ENCODE assay signal across 16 cellular contexts in the genomic region with DNA sequence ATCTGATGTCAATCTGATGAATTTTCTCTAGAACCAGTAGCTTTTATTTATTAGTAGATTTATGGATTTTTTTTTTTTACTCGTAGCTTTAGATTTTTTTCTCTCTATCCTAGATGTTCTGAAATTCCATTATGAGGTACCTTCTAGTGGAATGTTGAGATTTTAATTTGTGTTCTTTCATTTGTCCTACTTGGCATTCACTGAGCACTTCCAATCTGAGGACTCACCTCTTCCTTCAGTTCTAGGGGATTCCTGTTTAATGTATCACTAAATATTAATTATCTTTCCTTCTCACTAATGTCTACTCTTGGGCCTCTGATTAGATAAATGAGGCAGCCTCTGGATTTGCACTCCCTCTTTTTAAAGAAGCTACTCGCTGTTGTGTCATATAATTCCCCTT. TPM values are rescaled to one million over a fixed set of nuclear protein-coding genes. Genes with fewer than 3 reads are reported as not detected.
A peak's percentile ranks its signal among the peaks of the same experiment; 100 is the strongest.
DNase-seq lines count a peak whose midpoint lies in the region; ATAC-seq and TF ChIP-seq lines count a peak whose summit lies in the region.
"Had no signal": no experiment of that assay in that cellular context is flagged by ENCODE, and none has a peak within 500 bp of the region (broad histone marks: within the 10 kb centered on the region; RNA-seq: fewer than 3 reads in every experiment).

No MANE protein-coding gene starts in this region.

- no peaks in the 10 kb centered on the region for H3K9me3 ChIP-seq in adipocyte (ENCODE audit: control insufficient read depth, low read length)
- H3K9me3 ChIP-seq: BE2C had no signal

- intact Hi-C loops in Calu3 (cut with micrococcal nuclease; ENCODE audit: unreplicated experiment) = no loop called here

- no peaks in the 10 kb centered on the region for H3K27me3 ChIP-seq in adipocyte (replicated peaks; ENCODE audit: control insufficient read depth, insufficient read depth, low read length)
- H3K27me3 ChIP-seq: BE2C had no signal

- DNase-seq in Calu3 = no peak
- DNase-seq in HFFc6 = peak; percentile 36
- no peak for DNase-seq in adipocyte (ENCODE audit: low read depth)
- DNase-seq in NCI-H2107 (lab: John Stamatoyannopoulos, UW) = no peak
- DNase-seq: BE2C; CD4-positive, alpha-beta memory T cell; COR-L47; DND-41; GOT3; H9; KBM-7 had no signal

- BruUV-seq in Calu3 (replicated peaks; lab: Mats Ljungman, UMichigan) = no TSS peak

- CTCF ChIA-PET in Calu3 (lab: Charles Lee) = interaction anchor here (0.9 kb wide), 1 partner anchor 18 kb away, joined by 3 read pairs; no protein-coding TSS in a partner anchor

- H3K27me3 Mint-ChIP-seq in Calu3 (ENCODE audit: unreplicated experiment) (peaks cover under 1% of the 10 kb centered on the region), HFFc6 (ENCODE audit: insufficient read depth) (no peaks in the 10 kb centered on the region; the same call in none of the 2 replicates)
- H3K27me3 Mint-ChIP-seq: CD4-positive, alpha-beta memory T cell had no signal

- ATAC-seq in HG02759 (IDR thresholded peaks at IDR 0.05; ENCODE audit: unreplicated experiment) (no peak), GM21825 (IDR thresholded peaks at IDR 0.05; ENCODE audit: unreplicated experiment) (no peak), HG03039 (IDR thresholded peaks at IDR 0.05; ENCODE audit: unreplicated experiment) (no peak)
- ATAC-seq: GM12878 had no signal

- no peak overlapping the region for H3K4me3 ChIP-seq in adipocyte (ENCODE audit: low read length)
- H3K4me3 ChIP-seq: GM12878 had no signal

- no peaks in the 10 kb centered on the region for H3K36me3 ChIP-seq in adipocyte (ENCODE audit: control insufficient read depth, insufficient read depth, low read length, severe bottlenecking)
- H3K36me3 ChIP-seq: BE2C had no signal

- no peaks in the 10 kb centered on the region for H3K9me3 Mint-ChIP-seq in Calu3 (ENCODE audit: low read depth, unreplicated experiment)
- H3K9me3 Mint-ChIP-seq in HFFc6 = no peaks in the 10 kb centered on the region
- H3K9me3 Mint-ChIP-seq: CD4-positive, alpha-beta memory T cell; H9 had no signal

- H3K4me1 ChIP-seq in adipocyte (ENCODE audit: control insufficient read depth, insufficient read depth, low read length) = peaks cover 44% of the 10 kb centered on the region

- TF ChIP-seq CTCF in Calu3 (IDR thresholded peaks at IDR 0.05; ENCODE audit: unreplicated experiment) (no peak), HFFc6 (IDR thresholded peaks at IDR 0.05) (no peak)

- peak overlapping the region; percentile 51 for H3K9ac ChIP-seq in adipocyte (ENCODE audit: low read length)

- H3K4me1 Mint-ChIP-seq in Calu3 (ENCODE audit: low read depth, unreplicated experiment) = no peaks in the 10 kb centered on the region
- H3K4me1 Mint-ChIP-seq in HFFc6 (ENCODE audit: low read depth) = peaks cover 61% of the 10 kb centered on the region

- no peak overlapping the region for H3K4me3 Mint-ChIP-seq in Calu3 (ENCODE audit: low read depth, unreplicated experiment)
- H3K4me3 Mint-ChIP-seq in HFFc6 = 0 out of 2 replicates have a peak overlapping the region, but pooled peaks have one; percentile 4
- H3K4me3 Mint-ChIP-seq: H9 had no signal

- H3K27ac Mint-ChIP-seq in Calu3 (ENCODE audit: unreplicated experiment) (peak overlapping the region; percentile 17), HFFc6 (peak overlapping the region; percentile 55)
- H3K27ac Mint-ChIP-seq: H9 had no signal

- peaks cover 31% of the 10 kb centered on the region for H3K36me3 Mint-ChIP-seq in Calu3 (ENCODE audit: insufficient read depth, unreplicated experiment)
- no peaks in the 10 kb centered on the region; the same call in 1 of the 2 replicates for H3K36me3 Mint-ChIP-seq in HFFc6 (ENCODE audit: low read depth)
- H3K36me3 Mint-ChIP-seq: CD4-positive, alpha-beta memory T cell had no signal

RNA-seq across cellular contexts. Expression of a gene that starts 40.2 kb away (rescaled TPM):
- 97.0 and 100.0 TPM in 2 replicates for total RNA-seq in Calu3 (2022)
- total RNA-seq in HFFc6 (2021; fragmentation: NEBNext Ultra II Directional; extraction: Animal tissue kit (Norgen Biotek cat#: 25700)) = under 1 TPM in 5 of 6 experiments, not detected in 1; 0.07 to 0.14 (median 0.09) TPM
- total RNA-seq: CD4-positive, alpha-beta memory T cell; GM12878; LHCN-M2 had no signal

Comparison
In these comparisons a context has a peak if more than half of its experiments do, and no peak if none do; other contexts are left out.
1. RNA of a gene that starts 40.2 kb away (total RNA-seq): 97.0 to 100.0 TPM in Calu3; 0.07 to 0.14 TPM in HFFc6; every median in the first group is over 10 times any median in the second.